8 cellular contexts compared by ENCODE assay signal in genomic region chr7:130070900-130071622, GRCh38. TPM values are rescaled to one million over a fixed set of nuclear protein-coding genes. Genes with fewer than 3 reads are reported as not detected.
DNase-seq lines count a peak whose midpoint lies in the region; ATAC-seq and TF ChIP-seq lines count a peak whose summit lies in the region.

No MANE protein-coding gene starts in this region.

- H3K4me1 ChIP-seq in vagina, result peaks cover 57% of the 10 kb centered on the region

- POLR2A ChIA-PET in AG04449 (lab: Yijun Ruan, JAX), result no interaction called here

- H3K27me3 ChIP-seq in vagina, result no peaks in the 10 kb centered on the region

- TF ChIP-seq CTCF in AG04449 (IDR thresholded peaks at IDR 0.05; ENCODE audit: insufficient read depth, low read length, missing control alignments) (no peak), vagina (IDR thresholded peaks at IDR 0.05) (no peak)

- peak overlapping the region; percentile 77 for H3K4me3 ChIP-seq in AG04449 (ENCODE audit: low read depth, low read length)
- peak overlapping the region; percentile 86 to 97 for H3K4me3 ChIP-seq in vagina

- no peaks in the 10 kb centered on the region for H3K36me3 ChIP-seq in vagina

- H3K9me3 ChIP-seq in vagina, result no peaks in the 10 kb centered on the region

- no peak for TF ChIP-seq POLR2A in vagina (IDR thresholded peaks at IDR 0.05)

- ATAC-seq in GM19452 (IDR thresholded peaks at IDR 0.05; ENCODE audit: unreplicated experiment), result peak; percentile 3
- ATAC-seq in HG03565 (IDR thresholded peaks at IDR 0.05; ENCODE audit: unreplicated experiment), result no peak

- intact Hi-C loops in vagina (cut with DNase I), result loop anchor here (10.0 kb wide), 1 partner anchor 1666 kb away; the partner anchor contains the start of gene IMPDH1

- CTCF ChIA-PET in AG04449 (lab: Yijun Ruan, JAX), result interaction anchor here (0.9 to 6.1 kb wide), 28 partner anchors 9 to 807 kb away, joined by 3 to 79 read pairs (median 5); partner anchors contain the start of genes MEST and TMEM209

- DNase-seq in AG04449 (ENCODE audit: low read depth, low spot score) (no peak), NAMALWA (ENCODE audit: low spot score) (peak; percentile 54), cerebellum (ENCODE audit: low spot score) (peak; percentile 15), medulla oblongata (ENCODE audit: extremely low spot score) (peak; percentile 26), vagina (ENCODE audit: extremely low spot score in 2 of 2) (no peak), NCI-H345 (lab: John Stamatoyannopoulos, UW) (no peak)

- H3K27ac ChIP-seq in vagina, result peak overlapping the region; percentile 85

RNA-seq across cellular contexts. Expression of gene KLHDC10, which starts 0.7 kb away (rescaled TPM):
- 64.1 TPM for total RNA-seq in cerebellum
- 13.5 TPM for total RNA-seq in vagina

RNA-seq across cellular contexts. Expression of gene ZC3HC1, which starts 19.9 kb away (rescaled TPM):
- total RNA-seq in cerebellum (12.7 TPM), vagina (10.1 TPM)

Comparison
In these comparisons a context has a peak if more than half of its experiments do, and no peak if none do; other contexts are left out.
1. DNase-seq: peak in NAMALWA (single experiment), cerebellum (single experiment) and medulla oblongata (single experiment); none in AG04449 (single experiment), vagina (0 of 2) and NCI-H345 (single experiment).